In the genomic region with DNA sequence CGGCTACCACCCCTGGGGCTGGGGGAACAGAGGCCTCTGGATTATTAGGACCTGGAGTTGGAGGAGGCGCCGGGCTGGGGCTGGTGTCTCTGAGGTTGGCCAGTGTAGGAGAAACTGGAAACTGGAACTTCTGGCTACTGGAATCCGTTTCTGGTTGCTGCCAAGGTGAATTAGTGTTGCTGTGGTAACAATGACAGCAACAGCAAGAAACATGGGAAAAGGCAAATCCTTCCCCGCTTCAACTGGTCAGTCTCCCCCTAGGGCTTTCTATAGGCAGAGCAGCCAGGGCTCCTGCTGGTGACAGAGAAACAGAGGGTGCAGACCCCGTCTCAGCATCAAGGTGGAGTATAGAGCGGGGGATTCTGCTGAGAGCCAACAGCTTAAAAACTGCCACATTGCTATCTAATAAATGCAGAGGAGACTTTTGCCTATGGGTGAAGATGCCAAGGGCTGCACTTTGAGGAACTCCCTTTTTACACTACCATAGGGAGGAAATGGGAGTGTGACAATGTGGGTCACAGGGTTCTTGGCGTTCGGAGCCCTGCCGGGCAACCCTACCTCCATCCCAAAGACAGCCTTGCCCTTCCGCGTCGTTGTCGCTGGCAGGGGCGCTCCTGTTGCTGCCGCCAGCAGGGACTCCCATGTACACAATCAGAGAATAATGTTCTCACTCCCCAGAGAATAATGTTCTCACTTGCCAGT, we compare ENCODE assay signal across 9 cellular contexts.
DNase-seq lines count a peak whose midpoint lies in the region; ATAC-seq, FAIRE-seq and TF ChIP-seq lines count a peak whose summit lies in the region.
"Had no signal": no experiment of that assay in that cellular context is flagged by ENCODE, and none has a peak within 500 bp of the region (broad histone marks: within the 10 kb centered on the region; RNA-seq: fewer than 3 reads in every experiment).

No MANE protein-coding gene starts in this region.

- no peak overlapping the region for H3K4me3 ChIP-seq in coronary artery

- no peak for FAIRE-seq in H54 (lab: Jason Lieb, UNC)

- TF ChIP-seq POLR2A in H54 (IDR thresholded peaks at IDR 0.05; ENCODE audit: low read depth, low read length), result no peak

- no peaks in the 10 kb centered on the region for H3K36me3 Mint-ChIP-seq in nephron (ENCODE audit: low read depth)

- peaks cover 10% of the 10 kb centered on the region for H3K4me1 Mint-ChIP-seq in nephron

- H3K27ac ChIP-seq in coronary artery, result no peak overlapping the region

- peaks cover 10% of the 10 kb centered on the region for H3K27me3 Mint-ChIP-seq in nephron (ENCODE audit: low read depth)

- no peak overlapping the region for H3K4me3 Mint-ChIP-seq in nephron

- no peak overlapping the region for H3K27ac Mint-ChIP-seq in nephron

- peak; percentile 30 to 37 (median 37) for TF ChIP-seq CTCF in nephron (IDR thresholded peaks at IDR 0.05; ENCODE audit: unreplicated experiment in 3 of 3)
- no peak for TF ChIP-seq CTCF in coronary artery (IDR thresholded peaks at IDR 0.05)

- DNase-seq in Daoy (ENCODE audit: low read depth), result peak; percentile 17
- DNase-seq in NCI-H2227 treated with DMSO at 0.1 percent for 48 hours (lab: John Stamatoyannopoulos, UW), result peak; percentile 51
- DNase-seq in ecto neural progenitor cell (ENCODE audit: low spot score), result peak; percentile 76
- DNase-seq in H54 (ENCODE audit: insufficient read length, low spot score), result no peak
- no peak for DNase-seq in coronary artery (ENCODE audit: low spot score)
- DNase-seq: activated gamma-delta T cell treated with Interleukin-2 at 50 U/mL for 16 hours had no signal

- no peaks in the 10 kb centered on the region for H3K9me3 Mint-ChIP-seq in nephron

- ATAC-seq in HG03108 (IDR thresholded peaks at IDR 0.05; ENCODE audit: unreplicated experiment), result no peak
- no peak for ATAC-seq in GM18511 (IDR thresholded peaks at IDR 0.05; ENCODE audit: unreplicated experiment)

Comparison
In these comparisons a context has a peak if more than half of its experiments do, and no peak if none do; other contexts are left out.
1. DNase-seq: peak in Daoy (single experiment), NCI-H2227 treated with DMSO at 0.1 percent for 48 hours (single experiment) and ecto neural progenitor cell (single experiment); none in H54 (single experiment) and coronary artery (single experiment).